24 cellular contexts compared by ENCODE assay signal in the genomic region with DNA sequence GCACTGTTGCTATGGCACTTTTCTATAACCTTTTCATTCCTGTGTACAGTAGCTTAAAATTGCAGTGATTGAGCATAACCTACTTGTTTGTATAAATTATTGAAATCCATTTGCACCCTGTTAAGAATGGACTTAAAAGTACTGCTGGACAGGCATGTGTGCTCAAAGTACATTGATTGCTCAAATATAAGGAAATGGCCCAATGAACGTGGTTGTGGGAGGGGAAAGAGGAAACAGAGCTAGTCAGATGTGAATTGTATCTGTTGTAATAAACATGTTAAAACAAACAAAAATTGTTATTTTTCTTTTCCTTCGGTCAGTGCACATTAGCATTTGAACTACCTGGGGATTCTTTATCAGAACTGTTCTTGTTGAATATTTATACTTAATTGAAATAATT. TPM values are rescaled to one million over a fixed set of nuclear protein-coding genes. Genes with fewer than 3 reads are reported as not detected.
DNase-seq lines count a peak whose midpoint lies in the region; ATAC-seq and TF ChIP-seq lines count a peak whose summit lies in the region.
"Had no signal": no experiment of that assay in that cellular context is flagged by ENCODE, and none has a peak within 500 bp of the region (broad histone marks: within the 10 kb centered on the region; RNA-seq: fewer than 3 reads in every experiment).

No MANE protein-coding gene starts in this region.

- intact Hi-C loops in mammary epithelial cell (cut with micrococcal nuclease) = no loop called here

- H3K27ac ChIP-seq in mammary epithelial cell (ENCODE audit: insufficient read depth, low read depth, low read length) = no peak overlapping the region
- H3K27ac ChIP-seq in neutrophil = peak overlapping the region; percentile 86
- H3K27ac ChIP-seq: coronary artery, suprapubic skin, uterus, VCaP had no signal

- in situ Hi-C loops in mammary epithelial cell (cut with MboI; ENCODE audit: low sequenced_read_pairs in 2 of 2) = no loop called here

- DNase-seq in activated naive CD4-positive, alpha-beta T cell treated with Interleukin-2 at 50 U/mL for 16 hours = no peak
- DNase-seq in GF-D8 (lab: John Stamatoyannopoulos, UW) (peak; percentile 8), mammary epithelial cell (no peak), A172 (ENCODE audit: low spot score) (no peak), ureter (ENCODE audit: low spot score) (no peak)
- DNase-seq: activated CD4-positive, alpha-beta T cell treated with anti-CD3 and anti-CD28 coated beads for 4 hours; activated naive CD4-positive, alpha-beta T cell; activated T-cell treated with anti-CD3 and anti-CD28 coated beads, Interleukin-2, amount 50 U/mL, for 48 hours; amygdala; DMS79 treated with DMSO at 0.1 percent for 48 hours; foreskin fibroblast; H7; NCI-H1417 treated with DMSO at 0.1 percent for 48 hours; NCI-H2081 treated with DMSO at 0.1 percent for 48 hours; Right ventricle myocardium superior; stimulated activated naive CD4-positive, alpha-beta T cell; uterus had no signal

- no peaks in the 10 kb centered on the region for H4K20me1 ChIP-seq in mammary epithelial cell (ENCODE audit: insufficient read depth, low read length)

- no peaks in the 10 kb centered on the region for H3K27me3 ChIP-seq in mammary epithelial cell (ENCODE audit: insufficient read depth, low read length)
- H3K27me3 ChIP-seq in neutrophil = no peaks in the 10 kb centered on the region
- H3K27me3 ChIP-seq: suprapubic skin, uterus had no signal

- CTCF ChIA-PET in mammary epithelial cell (lab: Charles Lee; ENCODE audit: low non-redundant PET) = no interaction called here

- no peak overlapping the region for H3K4me3 Mint-ChIP-seq in activated naive CD4-positive, alpha-beta T cell treated with anti-CD3 and anti-CD28 coated beads, Interleukin-2, amount 50 U/mL, for 24 hours
- H3K4me3 Mint-ChIP-seq: IgD-negative memory B cell had no signal

- ATAC-seq in SK-N-SH treated with all-trans-retinoic acid at 6 μM for 48 hours = no peak

- H3K4me1 ChIP-seq in mammary epithelial cell (ENCODE audit: insufficient read depth, low read length) = no peaks in the 10 kb centered on the region
- H3K4me1 ChIP-seq in neutrophil (ENCODE audit: control insufficient read depth in 1 of 2, insufficient read depth in 1 of 2, low read depth in 1 of 2, low read length in 1 of 2) = peaks cover 42 to 50% of the 10 kb centered on the region in 2 experiments
- H3K4me1 ChIP-seq: suprapubic skin, uterus had no signal

- H3K36me3 ChIP-seq in mammary epithelial cell (ENCODE audit: insufficient read depth, low read length) (peaks cover 41% of the 10 kb centered on the region), neutrophil (peaks cover 43% of the 10 kb centered on the region)
- H3K36me3 ChIP-seq: uterus had no signal

- peak overlapping the region; percentile 8 for H3K27ac Mint-ChIP-seq in activated naive CD4-positive, alpha-beta T cell treated with anti-CD3 and anti-CD28 coated beads, Interleukin-2, amount 50 U/mL, for 24 hours

- no peaks in the 10 kb centered on the region for H3K4me1 Mint-ChIP-seq in activated naive CD4-positive, alpha-beta T cell treated with anti-CD3 and anti-CD28 coated beads, Interleukin-2, amount 50 U/mL, for 24 hours

- H3K4me3 ChIP-seq in mammary epithelial cell (replicated peaks in 1 of 3; ENCODE audit: insufficient read depth in 1 of 3, low read depth in 2 of 3, low read length in 3 of 3) (no peak overlapping the region), neutrophil (ENCODE audit: low read depth in 1 of 2, low read length in 1 of 2) (peak overlapping the region in 1 of 2 experiments; percentile 30)
- H3K4me3 ChIP-seq: coronary artery, suprapubic skin, uterus had no signal

- no peak overlapping the region for H2AFZ ChIP-seq in mammary epithelial cell (ENCODE audit: low read depth, low read length)

- H3K27me3 Mint-ChIP-seq in activated naive CD4-positive, alpha-beta T cell treated with anti-CD3 and anti-CD28 coated beads, Interleukin-2, amount 50 U/mL, for 24 hours = no peaks in the 10 kb centered on the region
- H3K27me3 Mint-ChIP-seq: IgD-negative memory B cell had no signal

- TF ChIP-seq CTCF in mammary epithelial cell (conservative IDR thresholded peaks at IDR 0.05 in 1 of 2, IDR thresholded peaks at IDR 0.05 in 1 of 2; ENCODE audit: extremely low read depth in 1 of 2, insufficient read depth in 1 of 2, low read depth in 1 of 2, low read length in 2 of 2) = no peak
- no peak for TF ChIP-seq CTCF in neutrophil (IDR thresholded peaks at IDR 0.05)

- H3K9ac ChIP-seq in mammary epithelial cell (ENCODE audit: insufficient read depth, low read length) = no peak overlapping the region

- WGBS in mammary epithelial cell (ENCODE audit: low coverage, missing lambda C conversion rate) = 100% methylated on average over 2 of the region's 2 CpGs

- no peaks in the 10 kb centered on the region for H3K9me3 ChIP-seq in mammary epithelial cell (replicated peaks; ENCODE audit: insufficient read depth, low read length)
- peaks cover 4% of the 10 kb centered on the region for H3K9me3 ChIP-seq in neutrophil
- H3K9me3 ChIP-seq: suprapubic skin, uterus had no signal

- peaks cover 13% of the 10 kb centered on the region for H3K36me3 Mint-ChIP-seq in activated naive CD4-positive, alpha-beta T cell treated with anti-CD3 and anti-CD28 coated beads, Interleukin-2, amount 50 U/mL, for 24 hours

- dilution Hi-C loops in mammary epithelial cell (cut with HindIII; ENCODE audit: low sequenced_read_pairs) = no loop called here

- TSS peak; percentile 52 for BruUV-seq in mammary epithelial cell (replicated peaks; lab: Mats Ljungman, UMichigan)

- H3K9me3 Mint-ChIP-seq in activated naive CD4-positive, alpha-beta T cell treated with anti-CD3 and anti-CD28 coated beads, Interleukin-2, amount 50 U/mL, for 24 hours = no peaks in the 10 kb centered on the region
- H3K9me3 Mint-ChIP-seq: IgD-negative memory B cell had no signal

- H3K79me2 ChIP-seq in mammary epithelial cell (ENCODE audit: insufficient read depth, low read length) = peaks cover 3% of the 10 kb centered on the region

- H3K4me2 ChIP-seq in mammary epithelial cell (ENCODE audit: insufficient read depth, low read depth, low read length) = no peak overlapping the region

TF ChIP-seq in SK-N-SH treated with all-trans-retinoic acid at 6 μM for 48 hours, 23 proteins besides CTCF, POLR2A, EP300 and RAD21:
- TF ChIP-seq ZNF70 (CRISPR knock-in tag; IDR thresholded peaks at IDR 0.05) (no peak), ARNTL (CRISPR knock-in tag; IDR thresholded peaks at IDR 0.05; ENCODE audit: borderline replicate concordance, low read depth) (no peak), TOX (CRISPR knock-in tag; IDR thresholded peaks at IDR 0.05; ENCODE audit: borderline replicate concordance) (no peak), ZFP3 (CRISPR knock-in tag; IDR thresholded peaks at IDR 0.05) (no peak), SNAI2 (CRISPR knock-in tag; IDR thresholded peaks at IDR 0.05) (no peak), ZC3H10 (CRISPR knock-in tag; IDR thresholded peaks at IDR 0.05) (no peak), OSR1 (CRISPR knock-in tag; IDR thresholded peaks at IDR 0.05) (no peak), ISL1 (CRISPR knock-in tag; IDR thresholded peaks at IDR 0.05) (no peak), ZNF8 (CRISPR knock-in tag; IDR thresholded peaks at IDR 0.05) (no peak), ESRRG (CRISPR knock-in tag; IDR thresholded peaks at IDR 0.05) (no peak), CSDC2 (CRISPR knock-in tag; IDR thresholded peaks at IDR 0.05) (no peak), ZNF565 (CRISPR knock-in tag; conservative IDR thresholded peaks at IDR 0.05; ENCODE audit: low read depth) (no peak), TCF4 (CRISPR knock-in tag; IDR thresholded peaks at IDR 0.05; ENCODE audit: borderline replicate concordance) (no peak), PPARA (CRISPR knock-in tag; IDR thresholded peaks at IDR 0.05; ENCODE audit: borderline replicate concordance) (no peak), RARB (CRISPR knock-in tag; IDR thresholded peaks at IDR 0.05) (no peak), ZFP30 (CRISPR knock-in tag; IDR thresholded peaks at IDR 0.05) (no peak), BACH2 (CRISPR knock-in tag; IDR thresholded peaks at IDR 0.05; ENCODE audit: borderline replicate concordance) (no peak)
- TF ChIP-seq, protein P1, sequence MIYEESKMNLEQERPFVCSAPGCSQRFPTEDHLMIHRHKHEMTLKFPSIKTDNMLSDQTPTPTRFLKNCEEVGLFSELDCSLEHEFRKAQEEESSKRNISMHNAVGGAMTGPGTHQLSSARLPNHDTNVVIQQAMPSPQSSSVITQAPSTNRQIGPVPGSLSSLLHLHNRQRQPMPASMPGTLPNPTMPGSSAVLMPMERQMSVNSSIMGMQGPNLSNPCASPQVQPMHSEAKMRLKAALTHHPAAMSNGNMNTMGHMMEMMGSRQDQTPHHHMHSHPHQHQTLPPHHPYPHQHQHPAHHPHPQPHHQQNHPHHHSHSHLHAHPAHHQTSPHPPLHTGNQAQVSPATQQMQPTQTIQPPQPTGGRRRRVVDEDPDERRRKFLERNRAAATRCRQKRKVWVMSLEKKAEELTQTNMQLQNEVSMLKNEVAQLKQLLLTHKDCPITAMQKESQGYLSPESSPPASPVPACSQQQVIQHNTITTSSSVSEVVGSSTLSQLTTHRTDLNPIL (CRISPR knock-in tag; IDR thresholded peaks at IDR 0.05; ENCODE audit: low read depth) = no peak
- TF ChIP-seq, protein P2, sequence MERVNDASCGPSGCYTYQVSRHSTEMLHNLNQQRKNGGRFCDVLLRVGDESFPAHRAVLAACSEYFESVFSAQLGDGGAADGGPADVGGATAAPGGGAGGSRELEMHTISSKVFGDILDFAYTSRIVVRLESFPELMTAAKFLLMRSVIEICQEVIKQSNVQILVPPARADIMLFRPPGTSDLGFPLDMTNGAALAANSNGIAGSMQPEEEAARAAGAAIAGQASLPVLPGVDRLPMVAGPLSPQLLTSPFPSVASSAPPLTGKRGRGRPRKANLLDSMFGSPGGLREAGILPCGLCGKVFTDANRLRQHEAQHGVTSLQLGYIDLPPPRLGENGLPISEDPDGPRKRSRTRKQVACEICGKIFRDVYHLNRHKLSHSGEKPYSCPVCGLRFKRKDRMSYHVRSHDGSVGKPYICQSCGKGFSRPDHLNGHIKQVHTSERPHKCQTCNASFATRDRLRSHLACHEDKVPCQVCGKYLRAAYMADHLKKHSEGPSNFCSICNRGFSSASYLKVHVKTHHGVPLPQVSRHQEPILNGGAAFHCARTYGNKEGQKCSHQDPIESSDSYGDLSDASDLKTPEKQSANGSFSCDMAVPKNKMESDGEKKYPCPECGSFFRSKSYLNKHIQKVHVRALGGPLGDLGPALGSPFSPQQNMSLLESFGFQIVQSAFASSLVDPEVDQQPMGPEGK (CRISPR knock-in tag; IDR thresholded peaks at IDR 0.05; ENCODE audit: borderline replicate concordance) = no peak
TF ChIP-seq in SK-N-SH treated with all-trans-retinoic acid at 6 μM for 48 hours: peak in this region for 0.

RNA-seq across cellular contexts. Expression of a gene that starts 57.1 kb away (rescaled TPM):
- 1 to 10 TPM; 4.2 to 7.0 TPM for total RNA-seq in mammary epithelial cell
- polyA plus RNA-seq in mammary epithelial cell = 2.7 TPM
- polyA minus RNA-seq in mammary epithelial cell = not detected
- 36.2 and 43.8 TPM in 2 replicates for total RNA-seq in A172 (2014; rRNA removed; shearing (Covaris generic))
- 54.8 TPM for total RNA-seq in ureter
